In the genomic region with DNA sequence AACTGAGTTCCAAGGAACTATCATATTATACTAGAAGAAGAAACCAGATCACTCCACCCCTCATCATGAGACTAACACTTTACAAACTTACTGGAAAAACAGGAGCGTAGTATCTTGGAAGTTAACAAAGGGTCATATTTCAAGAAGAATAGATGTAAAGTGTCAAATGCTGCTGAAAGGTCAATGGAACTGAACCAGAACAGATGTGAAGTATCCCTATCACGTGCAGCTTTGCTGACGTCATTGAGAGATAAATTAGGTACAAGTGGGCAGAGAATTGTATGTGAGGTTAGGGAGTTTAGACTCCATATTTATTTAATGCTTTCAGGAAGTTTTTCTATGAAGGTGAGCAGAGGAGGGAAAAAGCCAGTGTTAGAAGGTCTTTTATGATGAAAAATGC, we compare ENCODE assay signal across 21 cellular contexts.
"Had no signal": no experiment of that assay in that cellular context is flagged by ENCODE, and none has a peak within 500 bp of the region (broad histone marks: within the 10 kb centered on the region; RNA-seq: fewer than 3 reads in every experiment).

No MANE protein-coding gene starts in this region.

- H3K4me3 ChIP-seq: MG63, SJCRH30 had no signal

- ATAC-seq: SK-N-SH treated with all-trans-retinoic acid at 6 μM for 48 hours had no signal

- DNase-seq: Karpas-422, KG1, MG63, NCI-H1092, NCI-H1105 treated with DMSO at 0.1 percent for 48 hours, NCI-H1417 treated with DMSO at 0.1 percent for 48 hours, NCI-H146, NCI-H1694 treated with DMSO at 0.1 percent for 48 hours, NCI-H1930, NCI-H2081, NCI-H2107, NCI-H2171 treated with DMSO at 0.1 percent for 48 hours, NCI-H345, NCI-H446 treated with DMSO at 0.1 percent for 48 hours, NCI-H510A treated with DMSO at 0.1 percent for 48 hours, NCI-H526, NCI-H774, Right ventricle myocardium superior, RPMI8226 had no signal
